1 cellular context compared by ENCODE assay signal in the genomic region with DNA sequence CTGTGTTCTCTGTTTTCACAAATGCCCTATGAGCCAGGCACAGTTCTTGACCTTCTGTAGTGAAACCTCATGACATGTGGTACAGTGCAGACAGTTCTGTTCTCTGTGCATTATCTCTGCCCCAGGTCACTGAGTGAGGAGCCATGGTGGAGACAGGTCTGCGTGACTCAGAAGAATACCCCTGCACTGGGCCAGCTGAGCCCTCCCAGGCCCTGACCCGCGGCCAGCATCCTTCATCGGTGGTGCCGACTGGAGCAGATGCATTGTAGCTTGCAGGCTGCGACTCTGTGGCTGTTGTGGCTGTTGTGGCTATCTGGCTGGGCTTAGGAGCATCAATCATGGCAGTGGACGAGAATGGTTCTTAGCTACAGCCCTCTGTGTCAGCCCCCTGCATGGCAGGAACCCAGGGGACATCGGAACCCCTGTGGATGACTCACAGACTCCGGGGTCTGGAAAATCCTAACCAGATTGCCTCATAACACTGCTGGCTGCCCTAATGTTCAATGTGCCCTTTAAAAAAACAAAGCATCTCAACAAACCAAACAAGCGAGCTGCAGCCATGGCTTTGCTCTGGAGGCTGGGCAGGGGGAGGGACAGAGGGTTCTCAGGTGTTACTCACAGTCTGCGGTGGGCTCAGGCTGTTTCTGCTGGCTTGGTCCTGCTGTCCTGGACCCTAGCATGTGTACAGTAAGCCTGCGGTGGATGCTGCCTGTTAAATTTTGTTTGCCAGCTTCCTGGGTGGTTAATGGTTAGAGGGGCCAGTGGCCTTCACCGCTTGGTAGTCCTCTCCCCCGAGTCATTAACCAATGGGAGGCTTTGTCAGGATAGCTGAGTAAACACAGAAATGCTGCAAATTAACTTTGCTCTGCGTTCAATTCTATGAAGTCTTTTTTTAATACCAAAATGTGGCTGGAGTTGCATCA.
TF ChIP-seq lines count a peak whose summit lies in the region.

Gene SERPINA6, minus strand, starts transcription at position 689 of the 923 bp plus-strand sequence. CDS start 8,688 bp downstream, outside the sequence.

TF ChIP-seq in HepG2, 621 proteins besides CTCF, POLR2A, EP300 and RAD21 (continued from another document):
- TF ChIP-seq ZBTB7A (CRISPR knock-in tag; IDR thresholded peaks at IDR 0.05) (0 out of 2 replicates have a peak, but pooled peaks have one; percentile 30), SP140L (CRISPR knock-in tag; IDR thresholded peaks at IDR 0.05; ENCODE audit: borderline replicate concordance) (0 out of 2 replicates have a peak, but pooled peaks have one; percentile 17), GMEB2 (CRISPR knock-in tag; IDR thresholded peaks at IDR 0.05; ENCODE audit: low read depth) (no peak), ZNF343 (CRISPR knock-in tag; IDR thresholded peaks at IDR 0.05) (0 out of 2 replicates have a peak, but pooled peaks have one; percentile 18), ZNF563 (CRISPR knock-in tag; IDR thresholded peaks at IDR 0.05) (peak; percentile 46; the same call in 1 of the 2 replicates), ARHGAP35 (CRISPR knock-in tag; IDR thresholded peaks at IDR 0.05; ENCODE audit: borderline replicate concordance) (no peak), ZBTB49 (CRISPR knock-in tag; IDR thresholded peaks at IDR 0.05; ENCODE audit: borderline replicate concordance) (no peak), HMG20A (CRISPR knock-in tag; IDR thresholded peaks at IDR 0.05; ENCODE audit: borderline replicate concordance) (no peak), ZNF431 (CRISPR knock-in tag; IDR thresholded peaks at IDR 0.05; ENCODE audit: borderline replicate concordance, low read depth) (no peak), STAT5B (CRISPR knock-in tag; IDR thresholded peaks at IDR 0.05) (no peak), YEATS4 (CRISPR knock-in tag; IDR thresholded peaks at IDR 0.05; ENCODE audit: borderline replicate concordance) (no peak), HNF1B (CRISPR knock-in tag; IDR thresholded peaks at IDR 0.05) (peak; percentile 83), TARDBP (CRISPR knock-in tag; IDR thresholded peaks at IDR 0.05) (peak; percentile 55; the same call in 1 of the 2 replicates), SPEN (CRISPR knock-in tag; IDR thresholded peaks at IDR 0.05; ENCODE audit: low read depth) (peak; percentile 16; the same call in 1 of the 2 replicates), ZNF138 (CRISPR knock-in tag; IDR thresholded peaks at IDR 0.05; ENCODE audit: low read depth) (no peak), GPN1 (CRISPR knock-in tag; IDR thresholded peaks at IDR 0.05; ENCODE audit: borderline replicate concordance) (no peak), ZFP37 (CRISPR knock-in tag; IDR thresholded peaks at IDR 0.05; ENCODE audit: borderline replicate concordance) (no peak), ZNF761 (CRISPR knock-in tag; conservative IDR thresholded peaks at IDR 0.05) (no peak), PITX1 (CRISPR knock-in tag; IDR thresholded peaks at IDR 0.05) (peak; percentile 80; the same call in 1 of the 2 replicates), ZBTB26 (CRISPR knock-in tag; IDR thresholded peaks at IDR 0.05; ENCODE audit: borderline replicate concordance) (no peak; the same call in 1 of the 2 replicates), RFX5 (IDR thresholded peaks at IDR 0.05; ENCODE audit: low read depth, low read length) (no peak), TEF (CRISPR knock-in tag; IDR thresholded peaks at IDR 0.05) (no peak), BRCA1 (CRISPR knock-in tag; IDR thresholded peaks at IDR 0.05) (no peak), TCF7 (IDR thresholded peaks at IDR 0.05; ENCODE audit: low read depth) (no peak), ZSCAN29 (CRISPR knock-in tag; conservative IDR thresholded peaks at IDR 0.05) (no peak), ZMYM3 (CRISPR knock-in tag; IDR thresholded peaks at IDR 0.05) (0 out of 2 replicates have a peak, but pooled peaks have one; percentile 30), IKZF1 (IDR thresholded peaks at IDR 0.05) (no peak), HMGA1 (CRISPR knock-in tag; conservative IDR thresholded peaks at IDR 0.05) (no peak), MBD4 (IDR thresholded peaks at IDR 0.05; ENCODE audit: borderline replicate concordance, low read length) (no peak), GABPB1 (CRISPR knock-in tag; IDR thresholded peaks at IDR 0.05) (peak; percentile 21; the same call in 1 of the 2 replicates), NR2F6 (IDR thresholded peaks at IDR 0.05) (peak; percentile 49; the same call in 1 of the 2 replicates), NR2F6 (CRISPR knock-in tag; IDR thresholded peaks at IDR 0.05) (peak; percentile 51), ZNF577 (CRISPR knock-in tag; IDR thresholded peaks at IDR 0.05; ENCODE audit: borderline replicate concordance, low read depth) (no peak), MXI1 (IDR thresholded peaks at IDR 0.05; ENCODE audit: borderline replicate concordance, low read depth, low read length) (peak; percentile 63; the same call in 1 of the 3 replicates), YY1 (IDR thresholded peaks at IDR 0.05; ENCODE audit: insufficient read depth, insufficient replicate concordance, low read depth, low read length) (peak; percentile 28), NCOA5 (CRISPR knock-in tag; IDR thresholded peaks at IDR 0.05) (no peak), AGO2 (optimal IDR thresholded peaks at IDR 0.05; ENCODE audit: low read depth, low read length) (peak; percentile 30), ZBTB3 (CRISPR knock-in tag; IDR thresholded peaks at IDR 0.05; ENCODE audit: borderline replicate concordance, low read depth) (no peak), SP5 (CRISPR knock-in tag; IDR thresholded peaks at IDR 0.05; ENCODE audit: borderline replicate concordance, low read depth) (peak; percentile 71), ASH2L (IDR thresholded peaks at IDR 0.05; ENCODE audit: insufficient read length, low read depth, low read length) (peak; percentile 44)
- TF ChIP-seq, protein P1, sequence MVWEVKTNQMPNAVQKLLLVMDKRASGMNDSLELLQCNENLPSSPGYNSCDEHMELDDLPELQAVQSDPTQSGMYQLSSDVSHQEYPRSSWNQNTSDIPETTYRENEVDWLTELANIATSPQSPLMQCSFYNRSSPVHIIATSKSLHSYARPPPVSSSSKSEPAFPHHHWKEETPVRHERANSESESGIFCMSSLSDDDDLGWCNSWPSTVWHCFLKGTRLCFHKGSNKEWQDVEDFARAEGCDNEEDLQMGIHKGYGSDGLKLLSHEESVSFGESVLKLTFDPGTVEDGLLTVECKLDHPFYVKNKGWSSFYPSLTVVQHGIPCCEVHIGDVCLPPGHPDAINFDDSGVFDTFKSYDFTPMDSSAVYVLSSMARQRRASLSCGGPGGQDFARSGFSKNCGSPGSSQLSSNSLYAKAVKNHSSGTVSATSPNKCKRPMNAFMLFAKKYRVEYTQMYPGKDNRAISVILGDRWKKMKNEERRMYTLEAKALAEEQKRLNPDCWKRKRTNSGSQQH (CRISPR knock-in tag; IDR thresholded peaks at IDR 0.05; ENCODE audit: low read depth), result no peak; the same call in 1 of the 2 replicates
- TF ChIP-seq, protein P2, sequence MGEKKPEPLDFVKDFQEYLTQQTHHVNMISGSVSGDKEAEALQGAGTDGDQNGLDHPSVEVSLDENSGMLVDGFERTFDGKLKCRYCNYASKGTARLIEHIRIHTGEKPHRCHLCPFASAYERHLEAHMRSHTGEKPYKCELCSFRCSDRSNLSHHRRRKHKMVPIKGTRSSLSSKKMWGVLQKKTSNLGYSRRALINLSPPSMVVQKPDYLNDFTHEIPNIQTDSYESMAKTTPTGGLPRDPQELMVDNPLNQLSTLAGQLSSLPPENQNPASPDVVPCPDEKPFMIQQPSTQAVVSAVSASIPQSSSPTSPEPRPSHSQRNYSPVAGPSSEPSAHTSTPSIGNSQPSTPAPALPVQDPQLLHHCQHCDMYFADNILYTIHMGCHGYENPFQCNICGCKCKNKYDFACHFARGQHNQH (CRISPR knock-in tag; IDR thresholded peaks at IDR 0.05), result peak; percentile 90
- TF ChIP-seq, protein P3, sequence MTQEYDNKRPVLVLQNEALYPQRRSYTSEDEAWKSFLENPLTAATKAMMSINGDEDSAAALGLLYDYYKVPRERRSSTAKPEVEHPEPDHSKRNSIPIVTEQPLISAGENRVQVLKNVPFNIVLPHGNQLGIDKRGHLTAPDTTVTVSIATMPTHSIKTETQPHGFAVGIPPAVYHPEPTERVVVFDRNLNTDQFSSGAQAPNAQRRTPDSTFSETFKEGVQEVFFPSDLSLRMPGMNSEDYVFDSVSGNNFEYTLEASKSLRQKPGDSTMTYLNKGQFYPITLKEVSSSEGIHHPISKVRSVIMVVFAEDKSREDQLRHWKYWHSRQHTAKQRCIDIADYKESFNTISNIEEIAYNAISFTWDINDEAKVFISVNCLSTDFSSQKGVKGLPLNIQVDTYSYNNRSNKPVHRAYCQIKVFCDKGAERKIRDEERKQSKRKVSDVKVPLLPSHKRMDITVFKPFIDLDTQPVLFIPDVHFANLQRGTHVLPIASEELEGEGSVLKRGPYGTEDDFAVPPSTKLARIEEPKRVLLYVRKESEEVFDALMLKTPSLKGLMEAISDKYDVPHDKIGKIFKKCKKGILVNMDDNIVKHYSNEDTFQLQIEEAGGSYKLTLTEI (CRISPR knock-in tag; conservative IDR thresholded peaks at IDR 0.05), result no peak
